Comparison of ENCODE assay signal across 24 cellular contexts in genomic region chr7:92228100-92228499, GRCh38. TPM values are rescaled to one million over a fixed set of nuclear protein-coding genes. Genes with fewer than 3 reads are reported as not detected.
A peak's percentile ranks its signal among the peaks of the same experiment; 100 is the strongest.
DNase-seq lines count a peak whose midpoint lies in the region; ATAC-seq, FAIRE-seq and TF ChIP-seq lines count a peak whose summit lies in the region.
"Had no signal": no experiment of that assay in that cellular context is flagged by ENCODE, and none has a peak within 500 bp of the region (broad histone marks: within the 10 kb centered on the region; RNA-seq: fewer than 3 reads in every experiment).

No MANE protein-coding gene starts in this region.

- POLR2A ChIA-PET in K562 (lab: Yijun Ruan, JAX), result interaction anchor here (1.1 kb wide), 1 partner anchor 14 kb away, joined by 4 read pairs; no protein-coding TSS in a partner anchor

- peaks cover 11% of the 10 kb centered on the region for H3K4me1 Mint-ChIP-seq in activated T-cell treated with anti-CD3 and anti-CD28 coated beads, Interleukin-2, amount 50 U/mL, for 24 hours (ENCODE audit: low read depth)
- no peaks in the 10 kb centered on the region for H3K4me1 Mint-ChIP-seq in T-helper 17 cell
- no peaks in the 10 kb centered on the region for H3K4me1 Mint-ChIP-seq in memory B cell
- H3K4me1 Mint-ChIP-seq: CD4-positive, alpha-beta memory T cell; H9; IgD-negative memory B cell had no signal

- no peak for TF ChIP-seq CTCF in K562 (IDR thresholded peaks at IDR 0.05 in 2 of 3, conservative IDR thresholded peaks at IDR 0.05 in 1 of 3; ENCODE audit: insufficient read depth in 2 of 3, low read depth in 1 of 3, low read length in 3 of 3)

- H3K36me3 ChIP-seq in K562 (ENCODE audit: control insufficient read depth, insufficient read depth, low read length), result peaks cover 82% of the 10 kb centered on the region

- TF ChIP-seq EP300 in K562 (IDR thresholded peaks at IDR 0.05; ENCODE audit: low read length), result no peak

- ATAC-seq in T-helper 17 cell (no peak), K562 (no peak), memory B cell (ENCODE audit: low read depth) (no peak)

- H2AFZ ChIP-seq in K562 (ENCODE audit: low read depth, low read length), result no peak overlapping the region

- no peak for TF ChIP-seq POLR2A in K562 (conservative IDR thresholded peaks at IDR 0.05)

- H3K27ac ChIP-seq in K562 (ENCODE audit: extremely low read depth, low read depth, low read length), result no peak overlapping the region
- H3K27ac ChIP-seq: BLaER1 had no signal

- DNase-seq in activated T-cell treated with anti-CD3 and anti-CD28 coated beads, Interleukin-2, amount 50 U/mL, for 24 hours, result no peak
- no peak for DNase-seq in activated T-cell treated with anti-CD3 and anti-CD28 coated beads for 4 hours
- no peak for DNase-seq in T-helper 17 cell
- DNase-seq in K562 (ENCODE audit: extremely low read depth in 1 of 4, low spot score in 3 of 4), result no peak
- no peak for DNase-seq in memory B cell (ENCODE audit: low spot score in 2 of 2)
- DNase-seq in SIG-M5 treated with dmso at 0.1 percent for 504 hours (lab: John Stamatoyannopoulos, UW; ENCODE audit: unreplicated experiment), result no peak
- no peak for DNase-seq in SHP77 treated with DMSO at 0.1 percent for 48 hours (lab: John Stamatoyannopoulos, UW)
- DNase-seq in NCI-H128 (lab: John Stamatoyannopoulos, UW; ENCODE audit: unreplicated experiment), result no peak
- DNase-seq: CD4-positive, alpha-beta memory T cell; DMS153; GDM1; H9; Kasumi-1; MM.1S; NCI-H1105 treated with DMSO at 0.1 percent for 48 hours; NCI-H1694 treated with DMSO at 0.1 percent for 48 hours; NCI-H510A; NCI-H82; RPMI8226; SIG-M5 had no signal

- no peaks in the 10 kb centered on the region for H3K4me1 ChIP-seq in K562 (replicated peaks in 1 of 2; ENCODE audit: control insufficient read depth in 2 of 2, insufficient read depth in 2 of 2, low read length in 2 of 2)
- H3K4me1 ChIP-seq: BLaER1 had no signal

- BruUV-seq in K562 (replicated peaks; lab: Mats Ljungman, UMichigan), result no TSS peak

- H3K79me2 ChIP-seq in K562 (ENCODE audit: control insufficient read depth, insufficient read depth, low read length), result no peaks in the 10 kb centered on the region

- CTCF ChIA-PET in K562 (lab: Yijun Ruan, JAX; ENCODE audit: low intra/inter-chr PET ratio), result no interaction called here

- H3K9me3 Mint-ChIP-seq in activated T-cell treated with anti-CD3 and anti-CD28 coated beads, Interleukin-2, amount 50 U/mL, for 24 hours, result peaks cover 4% of the 10 kb centered on the region
- peaks cover 3% of the 10 kb centered on the region for H3K9me3 Mint-ChIP-seq in memory B cell

- H3K27me3 Mint-ChIP-seq in activated T-cell treated with anti-CD3 and anti-CD28 coated beads, Interleukin-2, amount 50 U/mL, for 24 hours, result no peaks in the 10 kb centered on the region
- no peaks in the 10 kb centered on the region for H3K27me3 Mint-ChIP-seq in T-helper 17 cell
- H3K27me3 Mint-ChIP-seq in memory B cell, result no peaks in the 10 kb centered on the region
- H3K27me3 Mint-ChIP-seq: CD4-positive, alpha-beta memory T cell; IgD-negative memory B cell had no signal

- peak overlapping the region; percentile 26 for H3K27ac Mint-ChIP-seq in activated T-cell treated with anti-CD3 and anti-CD28 coated beads, Interleukin-2, amount 50 U/mL, for 24 hours
- H3K27ac Mint-ChIP-seq in T-helper 17 cell, result peak overlapping the region; percentile 74
- peak overlapping the region; percentile 45 for H3K27ac Mint-ChIP-seq in memory B cell
- H3K27ac Mint-ChIP-seq: H9, IgD-negative memory B cell had no signal

- H3K4me3 ChIP-seq in K562, result no peak overlapping the region
- H3K4me3 ChIP-seq: BLaER1 had no signal

- no peak for TF ChIP-seq RAD21 in K562 (CRISPR knock-in tag; conservative IDR thresholded peaks at IDR 0.05 in 1 of 2, IDR thresholded peaks at IDR 0.05 in 1 of 2)

- 96% methylated on average over 2 of the region's 2 CpGs for WGBS in K562 (ENCODE audit: insufficient coverage, low coverage, missing lambda C conversion rate)

- H3K27me3 ChIP-seq in K562 (ENCODE audit: control insufficient read depth in 2 of 2, insufficient read depth in 2 of 2, low read length in 2 of 2), result no peaks in the 10 kb centered on the region
- H3K27me3 ChIP-seq: BLaER1 had no signal

- in situ Hi-C loops in K562 (cut with MboI), result no loop called here

- H3K9ac ChIP-seq in K562 (ENCODE audit: insufficient read depth in 1 of 2, low read depth in 2 of 2, low read length in 2 of 2), result no peak overlapping the region
- H3K9ac ChIP-seq: BLaER1 had no signal

- intact Hi-C loops in K562 (cut with micrococcal nuclease), result no loop called here

- no peaks in the 10 kb centered on the region for H3K9me1 ChIP-seq in K562 (ENCODE audit: control insufficient read depth, insufficient read depth, low read length)

- H3K4me2 ChIP-seq in K562 (ENCODE audit: insufficient read depth, low read length), result no peak overlapping the region
- H3K4me2 ChIP-seq: BLaER1 had no signal

- H3K4me3 Mint-ChIP-seq in activated T-cell treated with anti-CD3 and anti-CD28 coated beads, Interleukin-2, amount 50 U/mL, for 24 hours, result no peak overlapping the region
- H3K4me3 Mint-ChIP-seq in T-helper 17 cell, result no peak overlapping the region
- no peak overlapping the region for H3K4me3 Mint-ChIP-seq in memory B cell
- H3K4me3 Mint-ChIP-seq: CD4-positive, alpha-beta memory T cell; H9 had no signal

- H4K20me1 ChIP-seq in K562 (replicated peaks; ENCODE audit: control insufficient read depth, insufficient read depth, low read length), result no peaks in the 10 kb centered on the region
- H4K20me1 ChIP-seq: BLaER1 had no signal

- FAIRE-seq in K562 (lab: Jason Lieb, UNC), result no peak
- FAIRE-seq: HTR-8/SVneo had no signal

- H3K9me3 ChIP-seq in T-helper 17 cell (ENCODE audit: control insufficient read depth, low read length, poor library complexity, severe bottlenecking) (no peaks in the 10 kb centered on the region), K562 (replicated peaks; ENCODE audit: control insufficient read depth, insufficient read depth, low read depth, low read length) (no peaks in the 10 kb centered on the region)

- peaks cover 83% of the 10 kb centered on the region for H3K36me3 Mint-ChIP-seq in activated T-cell treated with anti-CD3 and anti-CD28 coated beads, Interleukin-2, amount 50 U/mL, for 24 hours (ENCODE audit: low read depth)
- H3K36me3 Mint-ChIP-seq in T-helper 17 cell (ENCODE audit: low read depth), result peaks cover 19% of the 10 kb centered on the region
- H3K36me3 Mint-ChIP-seq in memory B cell, result peaks cover 37% of the 10 kb centered on the region

RNA-seq across cellular contexts. Expression of gene KRIT1, which starts 17.6 kb away (rescaled TPM):
- total RNA-seq in T-helper 17 cell (10 to 100 TPM; 41.1 to 58.3 TPM), K562 (2014; rRNA removed) (35.1 and 55.9 TPM in 2 replicates), K562 (2014; rRNA removed; fragmentation: Illumina TruSeq; extraction: Trizol) (71.6 and 80.8 TPM in 2 replicates), K562 (2015; rRNA removed; fragmentation: Illumina TruSeq; extraction: Trizol) (58.3 and 68.1 TPM in 2 replicates), K562 (2021) (32.8 and 37.9 TPM in 2 replicates)
- 158 and 334 TPM in 2 replicates for total RNA-seq in K562 (2011; cell fraction: chromatin; rRNA removed; ENCODE audit: low replicate concordance)
- total RNA-seq in K562 (2011; cell fraction: nucleolus; rRNA removed), result 55.7 and 66.5 TPM in 2 replicates
- 143 and 208 TPM in 2 replicates for total RNA-seq in K562 (2011; cell fraction: nucleoplasm; rRNA removed)
- polyA plus RNA-seq in K562 (2011; rRNA removed) (65.8 and 81.4 TPM in 2 replicates), K562 (2014; fragmentation: Illumina TruSeq; extraction: Trizol) (67.4 and 69.1 TPM in 2 replicates), K562 (2014; fragmentation: Nextera tagmentation; extraction: Ambion mirVana) (10 to 100 TPM; 21.5 to 21.7 TPM), K562 (2014; rRNA removed) (51.1 and 58.1 TPM in 2 replicates)
- 20.5 and 31.6 TPM in 2 replicates for polyA plus RNA-seq in K562 (2011; cell fraction: cytosol; rRNA removed)
- 54.8 and 71.5 TPM in 2 replicates for polyA plus RNA-seq in K562 (2011; cell fraction: nucleus; rRNA removed)
- polyA plus RNA-seq in K562 (2012), result 26.4 and 31.0 TPM in 2 replicates
- polyA minus RNA-seq in K562 (2011; rRNA and poly(A)+ RNA removed), result 94.6 and 105 TPM in 2 replicates
- polyA minus RNA-seq in K562 (2011; cell fraction: cytosol; rRNA and poly(A)+ RNA removed), result 14.5 and 15.3 TPM in 2 replicates
- 70.0 and 79.6 TPM in 2 replicates for polyA minus RNA-seq in K562 (2011; cell fraction: nucleus; rRNA and poly(A)+ RNA removed)

RNA-seq across cellular contexts. Expression of gene ANKIB1, which starts 17.7 kb away (rescaled TPM):
- total RNA-seq in T-helper 17 cell (10 to 100 TPM; 51.1 to 54.7 TPM), K562 (2014; rRNA removed) (8.7 and 12.9 TPM in 2 replicates), K562 (2014; rRNA removed; fragmentation: Illumina TruSeq; extraction: Trizol) (21.6 and 26.5 TPM in 2 replicates), K562 (2015; rRNA removed; fragmentation: Illumina TruSeq; extraction: Trizol) (18.8 and 19.0 TPM in 2 replicates), K562 (2021) (18.9 and 20.0 TPM in 2 replicates)
- total RNA-seq in K562 (2011; cell fraction: chromatin; rRNA removed; ENCODE audit: low replicate concordance), result 44.4 and 158 TPM in 2 replicates
- total RNA-seq in K562 (2011; cell fraction: nucleolus; rRNA removed), result 15.7 and 25.1 TPM in 2 replicates
- 33.9 and 38.9 TPM in 2 replicates for total RNA-seq in K562 (2011; cell fraction: nucleoplasm; rRNA removed)
- polyA plus RNA-seq in K562 (2011; rRNA removed) (19.4 and 25.2 TPM in 2 replicates), K562 (2014; fragmentation: Illumina TruSeq; extraction: Trizol) (11.9 and 16.1 TPM in 2 replicates), K562 (2014; fragmentation: Nextera tagmentation; extraction: Ambion mirVana) (1 to 10 TPM; 5.9 to 7.4 TPM), K562 (2014; rRNA removed) (10.0 and 11.6 TPM in 2 replicates)
- polyA plus RNA-seq in K562 (2011; cell fraction: cytosol; rRNA removed), result 8.1 and 8.5 TPM in 2 replicates
- polyA plus RNA-seq in K562 (2011; cell fraction: nucleus; rRNA removed), result 57.1 and 61.1 TPM in 2 replicates
- polyA plus RNA-seq in K562 (2012), result 9.7 and 10.8 TPM in 2 replicates
- 38.2 and 47.0 TPM in 2 replicates for polyA minus RNA-seq in K562 (2011; rRNA and poly(A)+ RNA removed)
- polyA minus RNA-seq in K562 (2011; cell fraction: cytosol; rRNA and poly(A)+ RNA removed), result 15.3 and 18.0 TPM in 2 replicates
- polyA minus RNA-seq in K562 (2011; cell fraction: nucleus; rRNA and poly(A)+ RNA removed), result 24.4 and 43.3 TPM in 2 replicates

RNA-seq across cellular contexts. Expression of gene LRRD1, which starts 49.2 kb away (rescaled TPM):
- total RNA-seq in T-helper 17 cell (under 1 TPM in 1 of 2 donors, not detected in 1; 0.22 TPM), K562 (2014; rRNA removed) (not detected in 2 replicates), K562 (2014; rRNA removed; fragmentation: Illumina TruSeq; extraction: Trizol) (0.15 TPM in 1 of 2 replicates, not detected in the other), K562 (2015; rRNA removed; fragmentation: Illumina TruSeq; extraction: Trizol) (0.07 TPM in 1 of 2 replicates, not detected in the other), K562 (2021) (not detected in 2 replicates)
- total RNA-seq in K562 (2011; cell fraction: chromatin; rRNA removed; ENCODE audit: low replicate concordance), result not detected in 2 replicates
- not detected in 2 replicates for total RNA-seq in K562 (2011; cell fraction: nucleolus; rRNA removed)
- not detected in 2 replicates for total RNA-seq in K562 (2011; cell fraction: nucleoplasm; rRNA removed)
- polyA plus RNA-seq in K562 (2011; rRNA removed) (not detected in 2 replicates), K562 (2014; fragmentation: Illumina TruSeq; extraction: Trizol) (not detected in 2 replicates), K562 (2014; fragmentation: Nextera tagmentation; extraction: Ambion mirVana) (not detected), K562 (2014; rRNA removed) (not detected in 2 replicates)
- not detected in 2 replicates for polyA plus RNA-seq in K562 (2011; cell fraction: cytosol; rRNA removed)
- polyA plus RNA-seq in K562 (2011; cell fraction: nucleus; rRNA removed), result not detected in 2 replicates
- not detected in 2 replicates for polyA plus RNA-seq in K562 (2012)
- polyA minus RNA-seq in K562 (2011; rRNA and poly(A)+ RNA removed), result not detected in 2 replicates
- not detected in 2 replicates for polyA minus RNA-seq in K562 (2011; cell fraction: cytosol; rRNA and poly(A)+ RNA removed)
- polyA minus RNA-seq in K562 (2011; cell fraction: nucleus; rRNA and poly(A)+ RNA removed), result not detected in 2 replicates
- total RNA-seq: A673; CD4-positive, alpha-beta memory T cell; H9 had no signal
- polyA plus RNA-seq: CD4-positive, alpha-beta memory T cell; IgD-negative memory B cell had no signal
